8 cellular contexts compared by ENCODE assay signal in genomic region chr17:42276359-42276608, GRCh38. TPM values are rescaled to one million over a fixed set of nuclear protein-coding genes. Genes with fewer than 3 reads are reported as not detected.
DNase-seq lines count a peak whose midpoint lies in the region; ATAC-seq and TF ChIP-seq lines count a peak whose summit lies in the region.

TSS of gene STAT5B (minus strand) at chr17:42276391. CDS start at chr17:42232127, 44,264 bp downstream.

- no peak for TF ChIP-seq CTCF in activated B cell treated with CpG ODN at 0.5 μM for 24 hours (IDR thresholded peaks at IDR 0.05)

- DNase-seq in EH (ENCODE audit: low read depth) (peak; percentile 67), MV-4-11 (lab: John Stamatoyannopoulos, UW) (peak; percentile 41), activated B cell treated with CpG ODN at 0.5 μM for 24 hours (peak; percentile 79), caudate nucleus (lab: John Stamatoyannopoulos, UW) (peak in 46 of 61 donors; percentile 15 to 78 (median 50)), islet precursor cell (peak; percentile 81)
- DNase-seq in stimulated activated CD4-positive, alpha-beta T cell treated with anti-CD3 and anti-CD28 coated beads, Interleukin-12 subunit alpha, Interleukin-12 subunit beta, amount 100 ng/mL, for 4 hours: peak; percentile 69

- H3K4me1 Mint-ChIP-seq in activated B cell treated with CpG ODN at 0.5 μM for 24 hours: peaks cover 52% of the 10 kb centered on the region

- peaks cover 4% of the 10 kb centered on the region for H3K36me3 Mint-ChIP-seq in activated B cell treated with CpG ODN at 0.5 μM for 24 hours (ENCODE audit: low read depth)

- no peaks in the 10 kb centered on the region for H3K9me3 Mint-ChIP-seq in activated B cell treated with CpG ODN at 0.5 μM for 24 hours

- peak within 1 kb of the TSS; percentile 92 for H3K4me3 Mint-ChIP-seq in activated B cell treated with CpG ODN at 0.5 μM for 24 hours

- H3K27ac ChIP-seq in caudate nucleus (ENCODE audit: low read depth, low read length): peak within 1 kb of the TSS; percentile 62

- CTCF ChIA-PET in activated B cell treated with CpG ODN at 0.5 μM for 24 hours (lab: Charles Lee): no interaction called here

- POLR2A ChIA-PET in activated B cell treated with CpG ODN at 0.5 μM for 24 hours (lab: Charles Lee): interaction anchor here (0.9 to 4.2 kb wide), 5 partner anchors 11 to 309 kb away, joined by 3 to 45 read pairs (median 4); partner anchors contain the start of genes STAT3 and STAT5A

- intact Hi-C loops in activated B cell treated with CpG ODN at 0.5 μM for 24 hours (cut with micrococcal nuclease): loop anchor here (1.0 kb wide), 1 partner anchor 11 kb away; no protein-coding TSS in a partner anchor

- H3K27me3 Mint-ChIP-seq in activated B cell treated with CpG ODN at 0.5 μM for 24 hours: no peaks in the 10 kb centered on the region

- peak within 1 kb of the TSS; percentile 81 for H3K27ac Mint-ChIP-seq in activated B cell treated with CpG ODN at 0.5 μM for 24 hours

- ATAC-seq in GM21737 (IDR thresholded peaks at IDR 0.05; ENCODE audit: unreplicated experiment) (peak; percentile 55), activated B cell treated with CpG ODN at 0.5 μM for 24 hours (ENCODE audit: low read depth) (peak; percentile 81), GM21786 (IDR thresholded peaks at IDR 0.05; ENCODE audit: unreplicated experiment) (no peak)

RNA-seq across cellular contexts. Expression of gene STAT5B, which starts in this region (rescaled TPM):
- total RNA-seq in activated B cell treated with CpG ODN at 0.5 μM for 24 hours: 80.3 and 82.6 TPM in 2 replicates
